5 cellular contexts compared by ENCODE assay signal in the genomic region with DNA sequence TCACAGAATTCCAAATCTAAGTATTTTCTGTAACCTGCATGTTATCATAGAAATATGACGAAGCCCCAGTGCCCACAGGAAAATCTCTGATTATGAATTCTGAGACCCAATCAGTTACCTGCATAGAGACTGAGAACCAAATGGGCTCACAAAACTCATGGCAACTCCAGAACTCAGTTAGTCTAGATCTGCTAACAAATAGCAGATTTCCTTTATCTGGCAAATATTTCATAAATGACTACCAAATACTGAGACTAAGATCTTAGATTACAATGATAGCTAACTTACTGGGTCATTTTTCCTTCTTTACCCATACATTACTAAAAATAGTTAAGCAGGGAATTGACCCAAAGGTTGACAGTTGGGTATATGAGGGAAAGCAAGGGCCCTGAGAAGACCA.
"Had no signal": no experiment of that assay in that cellular context is flagged by ENCODE, and none has a peak within 500 bp of the region (broad histone marks: within the 10 kb centered on the region; RNA-seq: fewer than 3 reads in every experiment).

No MANE protein-coding gene starts in this region.

- H3K27ac Mint-ChIP-seq: GM23338, H9 had no signal

- DNase-seq: H9, HCEC 1CT, IMR-90 had no signal

- H3K4me3 ChIP-seq: GM23338, K562 had no signal

- H3K4me3 Mint-ChIP-seq: GM23338, H9 had no signal

- ATAC-seq: GM23338, K562 had no signal
